ENCODE assay signal across 12 cellular contexts in the genomic region with DNA sequence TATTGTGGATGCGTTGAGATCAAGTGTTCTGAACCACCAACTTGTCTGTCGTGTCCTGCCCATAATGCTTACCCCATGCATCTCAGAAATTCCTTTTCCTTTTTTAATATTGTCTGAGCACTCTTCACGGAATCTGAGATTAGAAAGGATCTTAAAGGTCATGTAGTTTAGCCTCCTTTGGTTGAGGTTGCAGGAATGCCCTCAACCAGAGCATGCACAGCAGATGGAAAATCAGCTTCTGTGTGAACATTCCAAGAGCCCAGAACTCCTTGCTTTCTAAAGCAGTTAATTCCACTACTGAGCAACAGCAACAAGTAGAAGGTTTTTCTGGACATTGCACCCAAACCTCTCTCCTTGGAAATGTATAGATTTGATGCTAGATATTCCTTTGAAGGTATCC.
DNase-seq lines count a peak whose midpoint lies in the region; ATAC-seq and TF ChIP-seq lines count a peak whose summit lies in the region.
"Had no signal": no experiment of that assay in that cellular context is flagged by ENCODE, and none has a peak within 500 bp of the region (broad histone marks: within the 10 kb centered on the region; RNA-seq: fewer than 3 reads in every experiment).

No MANE protein-coding gene starts in this region.

- no peak overlapping the region for H3K4ac ChIP-seq in mesendoderm (ENCODE audit: low read depth, low read length)

- no peak for TF ChIP-seq CTCF in fibroblast of villous mesenchyme (IDR thresholded peaks at IDR 0.05; ENCODE audit: insufficient read depth, low read depth, low read length)
- TF ChIP-seq CTCF in thyroid gland (IDR thresholded peaks at IDR 0.05) = no peak
- no peak for TF ChIP-seq CTCF in WERI-Rb-1 (IDR thresholded peaks at IDR 0.05; ENCODE audit: low read depth, low read length)

- H2BK5ac ChIP-seq in mesendoderm (ENCODE audit: low read length) = no peak overlapping the region

- no peak overlapping the region for H3K18ac ChIP-seq in mesendoderm (ENCODE audit: low read length)

- no peaks in the 10 kb centered on the region for H3K79me2 ChIP-seq in mesendoderm (ENCODE audit: control insufficient read depth, insufficient read depth, low read length)

- H4K5ac ChIP-seq in mesendoderm (ENCODE audit: low read length) = no peak overlapping the region

- H3K9me3 ChIP-seq in SK-N-MC (ENCODE audit: low read depth, low read length) = no peaks in the 10 kb centered on the region; the same call in 1 of the 2 replicates
- no peaks in the 10 kb centered on the region for H3K9me3 ChIP-seq in thyroid gland
- no peaks in the 10 kb centered on the region for H3K9me3 ChIP-seq in WERI-Rb-1 (ENCODE audit: severe bottlenecking)

- peak overlapping the region; percentile 97 for H3K27ac Mint-ChIP-seq in activated T-cell treated with anti-CD3 and anti-CD28 coated beads, Interleukin-2, amount 50 U/mL, for 72 hours
- H3K27ac Mint-ChIP-seq: dendritic cell treated with granulocyte-macrophage colony-stimulating factor and Interleukin-4, amounts not matched to agents 40 ng/mL and 50 ng/mL, for 4 days had no signal

- no peak overlapping the region for H4K8ac ChIP-seq in mesendoderm (ENCODE audit: low read depth, low read length)

- TF ChIP-seq POLR2A in thyroid gland (IDR thresholded peaks at IDR 0.05) = no peak

- H3K4me3 ChIP-seq in SK-N-MC = no peak overlapping the region
- no peak overlapping the region for H3K4me3 ChIP-seq in fibroblast of villous mesenchyme (ENCODE audit: low read depth, low read length)
- no peak overlapping the region for H3K4me3 ChIP-seq in thyroid gland (replicated peaks in 1 of 3)
- no peak overlapping the region for H3K4me3 ChIP-seq in WERI-Rb-1 (ENCODE audit: low read depth, low read length)
- no peak overlapping the region for H3K4me3 ChIP-seq in mesendoderm (ENCODE audit: low read length)

- WGBS in thyroid gland, 2 donors = 74 to 92% methylated on average over 3 of the region's 3 CpGs
- WGBS in mesendoderm (ENCODE audit: extremely low coverage, insufficient coverage, low lambda C conversion rate) = no CpG with 5 or more reads among the region's 3 CpGs

- H2BK120ac ChIP-seq in mesendoderm (ENCODE audit: low read depth, low read length) = no peak overlapping the region

- no peak overlapping the region for H2AK5ac ChIP-seq in mesendoderm (ENCODE audit: low read length)

- peak overlapping the region; percentile 86 to 87 for H3K4me3 Mint-ChIP-seq in activated T-cell treated with anti-CD3 and anti-CD28 coated beads, Interleukin-2, amount 50 U/mL, for 72 hours
- H3K4me3 Mint-ChIP-seq: dendritic cell treated with granulocyte-macrophage colony-stimulating factor and Interleukin-4, amounts not matched to agents 40 ng/mL and 50 ng/mL, for 4 days; neural crest cell had no signal

- H3K27me3 ChIP-seq in thyroid gland = no peaks in the 10 kb centered on the region
- no peaks in the 10 kb centered on the region for H3K27me3 ChIP-seq in WERI-Rb-1 (ENCODE audit: insufficient read depth, low read depth, severe bottlenecking)
- H3K27me3 ChIP-seq in mesendoderm (ENCODE audit: insufficient read depth, low read length, poor library complexity) = no peaks in the 10 kb centered on the region

- H3K36me3 ChIP-seq in SK-N-MC (ENCODE audit: insufficient read depth, low read length) = peaks cover 12% of the 10 kb centered on the region; the same call in 1 of the 2 replicates
- no peaks in the 10 kb centered on the region for H3K36me3 ChIP-seq in thyroid gland
- H3K36me3 ChIP-seq in WERI-Rb-1 = no peaks in the 10 kb centered on the region
- no peaks in the 10 kb centered on the region for H3K36me3 ChIP-seq in mesendoderm (ENCODE audit: control insufficient read depth, insufficient read depth, low read length)

- H3K4me2 ChIP-seq in mesendoderm (ENCODE audit: low read length) = no peak overlapping the region

- DNase-seq in activated T-cell treated with anti-CD3 and anti-CD28 coated beads, Interleukin-2, amount 50 U/mL, for 72 hours = no peak
- no peak for DNase-seq in activated T-cell treated with anti-CD3 and anti-CD28 coated beads, Interleukin-2, amount 50 U/mL, for 1 hour
- DNase-seq in SK-N-MC (ENCODE audit: low read depth, low spot score) = no peak
- peak; percentile 65 for DNase-seq in fibroblast of villous mesenchyme (ENCODE audit: low read depth)
- DNase-seq in thyroid gland = no peak
- DNase-seq in WERI-Rb-1 = no peak
- no peak for DNase-seq in mesendoderm
- no peak for DNase-seq in DMS 273 (lab: John Stamatoyannopoulos, UW; ENCODE audit: unreplicated experiment)
- DNase-seq: activated gamma-delta T cell had no signal

- H3K9ac ChIP-seq in SK-N-MC (ENCODE audit: insufficient read length) = no peak overlapping the region
- H3K9ac ChIP-seq in mesendoderm (ENCODE audit: low read length) = no peak overlapping the region

- no peak overlapping the region for H3K56ac ChIP-seq in mesendoderm (ENCODE audit: low read length)

- H3K4me1 ChIP-seq in thyroid gland (peaks cover 23 to 29% of the 10 kb centered on the region in 2 donors), mesendoderm (ENCODE audit: control insufficient read depth, low read depth, low read length) (no peaks in the 10 kb centered on the region)

- H3K9me3 Mint-ChIP-seq in activated T-cell treated with anti-CD3 and anti-CD28 coated beads, Interleukin-2, amount 50 U/mL, for 72 hours = peaks cover 2 to 8% of the 10 kb centered on the region in 2 donors
- H3K9me3 Mint-ChIP-seq: dendritic cell treated with granulocyte-macrophage colony-stimulating factor and Interleukin-4, amounts not matched to agents 40 ng/mL and 50 ng/mL, for 4 days had no signal

- no peaks in the 10 kb centered on the region for H3K27me3 Mint-ChIP-seq in activated T-cell treated with anti-CD3 and anti-CD28 coated beads, Interleukin-2, amount 50 U/mL, for 72 hours (ENCODE audit: low read depth)
- H3K27me3 Mint-ChIP-seq: dendritic cell treated with granulocyte-macrophage colony-stimulating factor and Interleukin-4, amounts not matched to agents 40 ng/mL and 50 ng/mL, for 4 days had no signal

- no peak overlapping the region for H3K23ac ChIP-seq in mesendoderm (ENCODE audit: low read length)

- no peak for ATAC-seq in activated T-cell treated with anti-CD3 and anti-CD28 coated beads, Interleukin-2, amount 50 U/mL, for 72 hours (replicated peaks in 1 of 2)

- intact Hi-C loops in thyroid gland (cut with DNase I) = no loop called here

- peaks cover 89% of the 10 kb centered on the region for H3K4me1 Mint-ChIP-seq in activated T-cell treated with anti-CD3 and anti-CD28 coated beads, Interleukin-2, amount 50 U/mL, for 72 hours (ENCODE audit: low read depth)

- H3K27ac ChIP-seq in SK-N-MC (peak overlapping the region; percentile 37), thyroid gland (peak overlapping the region; percentile 90 to 94 (median 91)), WERI-Rb-1 (no peak overlapping the region), mesendoderm (ENCODE audit: low read depth, low read length) (no peak overlapping the region)
- H3K27ac ChIP-seq: RWPE1 had no signal

- H3K79me1 ChIP-seq in mesendoderm (ENCODE audit: low read length) = no peaks in the 10 kb centered on the region

- H3K36me3 Mint-ChIP-seq in activated T-cell treated with anti-CD3 and anti-CD28 coated beads, Interleukin-2, amount 50 U/mL, for 72 hours (ENCODE audit: insufficient read depth in 2 of 2) = peaks cover 13 to 39% of the 10 kb centered on the region in 2 donors

- H2BK15ac ChIP-seq in mesendoderm (replicated peaks; ENCODE audit: low read depth) = no peak overlapping the region

Comparison
In these comparisons a context has a peak if more than half of its experiments do, and no peak if none do; other contexts are left out.
1. H3K27ac ChIP-seq: peak in SK-N-MC (single experiment) and thyroid gland (3 of 3); none in WERI-Rb-1 (single experiment) and mesendoderm (single experiment).